Comparison of ENCODE assay signal across 21 cellular contexts in the genomic region with DNA sequence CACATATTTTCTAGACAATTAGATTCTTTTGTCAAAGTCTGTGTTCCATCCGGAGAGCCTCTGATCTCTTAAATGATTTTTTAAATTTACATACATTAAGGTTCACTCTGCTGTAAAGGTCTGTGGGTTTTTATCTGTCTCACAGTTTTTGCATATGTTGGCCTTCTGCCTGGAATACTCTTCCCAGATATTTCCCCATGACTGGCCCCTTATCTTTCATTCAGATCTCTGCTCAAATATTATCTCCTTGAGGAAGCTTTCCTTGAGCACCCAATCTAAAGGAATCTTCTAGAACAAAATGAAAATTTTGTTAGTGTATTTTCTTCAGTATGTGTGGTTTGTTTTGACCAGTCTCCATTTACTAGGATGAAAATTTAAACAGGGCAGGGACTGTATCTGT. TPM values are rescaled to one million over a fixed set of nuclear protein-coding genes. Genes with fewer than 3 reads are reported as not detected.
DNase-seq lines count a peak whose midpoint lies in the region; ATAC-seq, FAIRE-seq and TF ChIP-seq lines count a peak whose summit lies in the region.
"Had no signal": no experiment of that assay in that cellular context is flagged by ENCODE, and none has a peak within 500 bp of the region (broad histone marks: within the 10 kb centered on the region; RNA-seq: fewer than 3 reads in every experiment).

No MANE protein-coding gene starts in this region.

- no peak for TF ChIP-seq EP300 in K562 (IDR thresholded peaks at IDR 0.05; ENCODE audit: low read length)

- H3K36me3 ChIP-seq in PC-9 (ENCODE audit: low read depth) = peaks cover 27% of the 10 kb centered on the region
- peaks cover 34% of the 10 kb centered on the region; the same call in 2 of the 3 replicates for H3K36me3 ChIP-seq in K562 (ENCODE audit: control insufficient read depth, insufficient read depth, low read length)
- peaks cover 20% of the 10 kb centered on the region for H3K36me3 ChIP-seq in upper lobe of right lung

- H3K9me3 Mint-ChIP-seq in activated naive CD8-positive, alpha-beta T cell (ENCODE audit: low read depth) = no peaks in the 10 kb centered on the region
- peaks cover 2% of the 10 kb centered on the region for H3K9me3 Mint-ChIP-seq in activated naive CD8-positive, alpha-beta T cell treated with anti-CD3 and anti-CD28 coated beads for 36 hours

- DNase-seq in activated naive CD8-positive, alpha-beta T cell treated with anti-CD3 and anti-CD28 coated beads for 36 hours = no peak
- DNase-seq in PC-9 (no peak), K562 (ENCODE audit: extremely low read depth in 1 of 4, low spot score in 3 of 4) (peak in 1 of 4 experiments; percentile 11), skeletal muscle cell (ENCODE audit: low read depth) (peak; percentile 5), Kasumi-1 (lab: John Stamatoyannopoulos, UW) (no peak), upper lobe of right lung (no peak)
- DNase-seq: C1 segment of cervical spinal cord; DMS 273 treated with DMSO at 0.1 percent for 48 hours; KBM-7; MM.1S; NCI-H1105; NCI-H187 treated with DMSO at 0.1 percent for 48 hours; NCI-H2171 treated with DMSO at 0.1 percent for 48 hours; NCI-H510A; NK-92 treated with Interleukin-12 subunit alpha and Interleukin-12 subunit beta, amount 100 ng/mL, for 24 hours; SHP77 had no signal

- H3K27ac Mint-ChIP-seq in activated naive CD8-positive, alpha-beta T cell = peak overlapping the region; percentile 13
- H3K27ac Mint-ChIP-seq in activated naive CD8-positive, alpha-beta T cell treated with anti-CD3 and anti-CD28 coated beads for 36 hours = no peak overlapping the region

- H3K9me3 ChIP-seq in PC-9 (ENCODE audit: insufficient read depth, low read depth) = no peaks in the 10 kb centered on the region
- no peaks in the 10 kb centered on the region for H3K9me3 ChIP-seq in K562 (replicated peaks; ENCODE audit: control insufficient read depth, insufficient read depth, low read depth, low read length)
- no peaks in the 10 kb centered on the region for H3K9me3 ChIP-seq in upper lobe of right lung

- H3F3A ChIP-seq in PC-9 (ENCODE audit: insufficient read depth, low read depth) = peaks cover 39% of the 10 kb centered on the region; the same call in 1 of the 2 replicates

- BruUV-seq in PC-9 (replicated peaks; lab: Mats Ljungman, UMichigan) (no TSS peak), K562 (replicated peaks; lab: Mats Ljungman, UMichigan) (no TSS peak)

- H4K20me1 ChIP-seq in PC-9 (ENCODE audit: insufficient read depth) (peaks cover 56% of the 10 kb centered on the region), K562 (replicated peaks; ENCODE audit: control insufficient read depth, insufficient read depth, low read length) (no peaks in the 10 kb centered on the region)

- in situ Hi-C loops in K562 (cut with MboI) = no loop called here

- 0% methylated on average over 1 of the region's 1 CpG for WGBS in K562 (ENCODE audit: insufficient coverage, low coverage, missing lambda C conversion rate)

- H3K27ac ChIP-seq in PC-9 (peak overlapping the region; percentile 20; the same call in 1 of the 2 replicates), K562 (ENCODE audit: extremely low read depth, low read depth, low read length) (peak overlapping the region; percentile 16; the same call in 1 of the 3 replicates), upper lobe of right lung (no peak overlapping the region)
- H3K27ac ChIP-seq: 22Rv1, HL-60 had no signal

- POLR2A ChIA-PET in PC-9 (lab: Charles Lee; ENCODE audit: unreplicated experiment) (no interaction called here), K562 (lab: Yijun Ruan, JAX) (interaction anchor here (0.6 kb wide), 1 partner anchor 84 kb away, joined by 5 read pairs; no protein-coding TSS in a partner anchor)

- intact Hi-C loops in PC-9 (cut with micrococcal nuclease; ENCODE audit: unreplicated experiment) = no loop called here
- intact Hi-C loops in K562 (cut with micrococcal nuclease) = no loop called here
- intact Hi-C loops in upper lobe of right lung (cut with DNase I) = no loop called here

- no peaks in the 10 kb centered on the region for H3K27me3 Mint-ChIP-seq in activated naive CD8-positive, alpha-beta T cell
- H3K27me3 Mint-ChIP-seq in activated naive CD8-positive, alpha-beta T cell treated with anti-CD3 and anti-CD28 coated beads for 36 hours = no peaks in the 10 kb centered on the region

- H3K4me2 ChIP-seq in PC-9 (no peak overlapping the region), K562 (ENCODE audit: insufficient read depth, low read length) (no peak overlapping the region)

- CTCF ChIA-PET in PC-9 (lab: Charles Lee) (interaction anchor here (0.6 kb wide), 1 partner anchor 239 kb away, joined by 3 read pairs; no protein-coding TSS in a partner anchor), K562 (lab: Yijun Ruan, JAX; ENCODE audit: low intra/inter-chr PET ratio) (no interaction called here)

- no peak overlapping the region for H3K9ac ChIP-seq in K562 (ENCODE audit: insufficient read depth in 1 of 2, low read depth in 2 of 2, low read length in 2 of 2)

- no peaks in the 10 kb centered on the region for H3K9me2 ChIP-seq in PC-9 (ENCODE audit: insufficient read depth)

- no peaks in the 10 kb centered on the region for H3K9me1 ChIP-seq in K562 (ENCODE audit: control insufficient read depth, insufficient read depth, low read length)

- peaks cover 19% of the 10 kb centered on the region for H3K36me3 Mint-ChIP-seq in activated naive CD8-positive, alpha-beta T cell
- H3K36me3 Mint-ChIP-seq in activated naive CD8-positive, alpha-beta T cell treated with anti-CD3 and anti-CD28 coated beads for 36 hours = peaks cover 29% of the 10 kb centered on the region

- H3K4me1 Mint-ChIP-seq in activated naive CD8-positive, alpha-beta T cell (ENCODE audit: low read depth) = peaks cover 24% of the 10 kb centered on the region
- peaks cover 11% of the 10 kb centered on the region for H3K4me1 Mint-ChIP-seq in activated naive CD8-positive, alpha-beta T cell treated with anti-CD3 and anti-CD28 coated beads for 36 hours

- H3K4me1 ChIP-seq in PC-9 (replicated peaks; ENCODE audit: insufficient read depth) (peaks cover 16% of the 10 kb centered on the region; the same call in 1 of the 2 replicates), K562 (replicated peaks in 1 of 2; ENCODE audit: control insufficient read depth in 2 of 2, insufficient read depth in 2 of 2, low read length in 2 of 2) (peaks cover 0 to 7% of the 10 kb centered on the region in 2 experiments; a peak in 2 of 5 replicates), upper lobe of right lung (no peaks in the 10 kb centered on the region)

- H3K4me3 ChIP-seq in PC-9 (no peak overlapping the region), K562 (no peak overlapping the region), skeletal muscle cell (ENCODE audit: low read depth, low read length) (no peak overlapping the region), upper lobe of right lung (no peak overlapping the region)

- TF ChIP-seq RAD21 in K562 (CRISPR knock-in tag; conservative IDR thresholded peaks at IDR 0.05 in 1 of 2, IDR thresholded peaks at IDR 0.05 in 1 of 2) = no peak

- H3K27me3 ChIP-seq in PC-9 (ENCODE audit: insufficient read depth, low read depth) = no peaks in the 10 kb centered on the region
- H3K27me3 ChIP-seq in K562 (ENCODE audit: control insufficient read depth in 2 of 2, insufficient read depth in 2 of 2, low read length in 2 of 2) = no peaks in the 10 kb centered on the region
- no peaks in the 10 kb centered on the region for H3K27me3 ChIP-seq in upper lobe of right lung

- FAIRE-seq in K562 (lab: Jason Lieb, UNC) = no peak
- FAIRE-seq: GM18507 had no signal

- no peak; the same call in 2 of the 3 replicates for ATAC-seq in K562
- ATAC-seq in upper lobe of right lung = no peak
- ATAC-seq in HG02970 (IDR thresholded peaks at IDR 0.05; ENCODE audit: low FRiP score, unreplicated experiment) = no peak

- H3K4me3 Mint-ChIP-seq in activated naive CD8-positive, alpha-beta T cell = no peak overlapping the region
- H3K4me3 Mint-ChIP-seq in activated naive CD8-positive, alpha-beta T cell treated with anti-CD3 and anti-CD28 coated beads for 36 hours = no peak overlapping the region

- no peak for TF ChIP-seq CTCF in PC-9 (conservative IDR thresholded peaks at IDR 0.05)
- no peak for TF ChIP-seq CTCF in K562 (IDR thresholded peaks at IDR 0.05 in 2 of 3, conservative IDR thresholded peaks at IDR 0.05 in 1 of 3; ENCODE audit: insufficient read depth in 2 of 3, low read depth in 1 of 3, low read length in 3 of 3)
- TF ChIP-seq CTCF in upper lobe of right lung (IDR thresholded peaks at IDR 0.05) = no peak

- H3K79me2 ChIP-seq in PC-9 (ENCODE audit: low read depth) = peaks cover 76% of the 10 kb centered on the region
- peaks cover 51% of the 10 kb centered on the region for H3K79me2 ChIP-seq in K562 (ENCODE audit: control insufficient read depth, insufficient read depth, low read length)

- H2AFZ ChIP-seq in PC-9 (no peak overlapping the region), K562 (ENCODE audit: low read depth, low read length) (no peak overlapping the region)

- TF ChIP-seq POLR2A in K562 (conservative IDR thresholded peaks at IDR 0.05) = no peak

RNA-seq across cellular contexts. Expression of gene FAF2, which starts 26.3 kb away (rescaled TPM):
- 10 to 100 TPM; 38.1 to 38.6 TPM for total RNA-seq in activated naive CD8-positive, alpha-beta T cell treated with anti-CD3 and anti-CD28 coated beads for 36 hours
- 41.2 and 59.7 TPM in 2 replicates for total RNA-seq in PC-9 (2021)
- total RNA-seq in K562 (2011; cell fraction: chromatin; rRNA removed; ENCODE audit: low replicate concordance) = 48.2 and 98.0 TPM in 2 replicates
- total RNA-seq in K562 (2011; cell fraction: nucleolus; rRNA removed) = 45.0 and 52.5 TPM in 2 replicates
- 70.0 and 90.6 TPM in 2 replicates for total RNA-seq in K562 (2011; cell fraction: nucleoplasm; rRNA removed)
- total RNA-seq in K562 (2014; rRNA removed) = 25.6 and 29.0 TPM in 2 replicates
- 37.8 and 41.6 TPM in 2 replicates for total RNA-seq in K562 (2014; rRNA removed; fragmentation: Illumina TruSeq; extraction: Trizol)
- total RNA-seq in K562 (2015; rRNA removed; fragmentation: Illumina TruSeq; extraction: Trizol) = 35.4 and 36.1 TPM in 2 replicates
- total RNA-seq in K562 (2021) = 33.7 and 37.7 TPM in 2 replicates
- polyA plus RNA-seq in K562 (2011; rRNA removed) = 38.6 and 44.6 TPM in 2 replicates
- polyA plus RNA-seq in K562 (2011; cell fraction: cytosol; rRNA removed) = 22.1 and 28.9 TPM in 2 replicates
- polyA plus RNA-seq in K562 (2011; cell fraction: nucleus; rRNA removed) = 33.7 and 37.6 TPM in 2 replicates
- 23.2 and 26.6 TPM in 2 replicates for polyA plus RNA-seq in K562 (2012)
- 41.9 and 43.4 TPM in 2 replicates for polyA plus RNA-seq in K562 (2014; fragmentation: Illumina TruSeq; extraction: Trizol)
- polyA plus RNA-seq in K562 (2014; fragmentation: Nextera tagmentation; extraction: Ambion mirVana) = 10 to 100 TPM; 25.2 to 32.8 TPM
- polyA plus RNA-seq in K562 (2014; rRNA removed) = 25.0 and 30.3 TPM in 2 replicates
- polyA minus RNA-seq in K562 (2011; rRNA and poly(A)+ RNA removed) = 63.2 and 66.8 TPM in 2 replicates
- polyA minus RNA-seq in K562 (2011; cell fraction: cytosol; rRNA and poly(A)+ RNA removed) = 22.9 and 31.1 TPM in 2 replicates
- polyA minus RNA-seq in K562 (2011; cell fraction: nucleus; rRNA and poly(A)+ RNA removed) = 12.4 and 23.8 TPM in 2 replicates
- total RNA-seq in upper lobe of right lung = 35.1 TPM

RNA-seq across cellular contexts. Expression of gene CLTB, which starts 58.1 kb away (rescaled TPM):
- 10 to 100 TPM; 53.4 to 57.7 TPM for total RNA-seq in activated naive CD8-positive, alpha-beta T cell treated with anti-CD3 and anti-CD28 coated beads for 36 hours
- total RNA-seq in PC-9 (2021) (123 and 126 TPM in 2 replicates), K562 (2014; rRNA removed) (111 and 117 TPM in 2 replicates), K562 (2014; rRNA removed; fragmentation: Illumina TruSeq; extraction: Trizol) (15.2 and 17.4 TPM in 2 replicates), K562 (2015; rRNA removed; fragmentation: Illumina TruSeq; extraction: Trizol) (39.0 and 39.7 TPM in 2 replicates), K562 (2021) (54.7 and 69.0 TPM in 2 replicates), upper lobe of right lung (80.9 TPM)
- 8.7 and 27.7 TPM in 2 replicates for total RNA-seq in K562 (2011; cell fraction: chromatin; rRNA removed; ENCODE audit: low replicate concordance)
- total RNA-seq in K562 (2011; cell fraction: nucleolus; rRNA removed) = 17.0 and 19.1 TPM in 2 replicates
- 18.7 and 31.4 TPM in 2 replicates for total RNA-seq in K562 (2011; cell fraction: nucleoplasm; rRNA removed)
- polyA plus RNA-seq in K562 (2011; rRNA removed) (33.1 and 41.1 TPM in 2 replicates), K562 (2014; fragmentation: Illumina TruSeq; extraction: Trizol) (31.4 and 55.9 TPM in 2 replicates), K562 (2014; fragmentation: Nextera tagmentation; extraction: Ambion mirVana) (1 to 10 TPM; 1.8 to 3.5 TPM), K562 (2014; rRNA removed) (84.2 and 84.6 TPM in 2 replicates)
- 47.3 and 113 TPM in 2 replicates for polyA plus RNA-seq in K562 (2011; cell fraction: cytosol; rRNA removed)
- 28.1 and 43.0 TPM in 2 replicates for polyA plus RNA-seq in K562 (2011; cell fraction: nucleus; rRNA removed)
- 55.6 and 65.9 TPM in 2 replicates for polyA plus RNA-seq in K562 (2012)
- polyA minus RNA-seq in K562 (2011; rRNA and poly(A)+ RNA removed) = 17.0 and 24.2 TPM in 2 replicates
- polyA minus RNA-seq in K562 (2011; cell fraction: cytosol; rRNA and poly(A)+ RNA removed) = 25.4 and 28.5 TPM in 2 replicates
- 7.8 and 8.3 TPM in 2 replicates for polyA minus RNA-seq in K562 (2011; cell fraction: nucleus; rRNA and poly(A)+ RNA removed)
